ENCODE assay signal across 8 cellular contexts in genomic region chr3:67654099-67654831, GRCh38. TPM values are rescaled to one million over a fixed set of nuclear protein-coding genes. Genes with fewer than 3 reads are reported as not detected.
DNase-seq lines count a peak whose midpoint lies in the region; FAIRE-seq and TF ChIP-seq lines count a peak whose summit lies in the region.

SUCLG2 (minus strand) TSS chr3:67654612; CDS start chr3:67654586, 26 bp downstream.

- peak within 1 kb of the TSS; percentile 82 for H3K27ac Mint-ChIP-seq in astrocyte (ENCODE audit: unreplicated experiment)

- peak within 1 kb of the TSS; percentile 85 for H3K4me3 Mint-ChIP-seq in astrocyte (ENCODE audit: unreplicated experiment)

- H3K36me3 ChIP-seq in astrocyte (ENCODE audit: insufficient read depth, low read length): no peaks in the 10 kb centered on the region

- peak within 1 kb of the TSS; percentile 93 for H3K9ac ChIP-seq in astrocyte (ENCODE audit: low read length)

- peak within 1 kb of the TSS; percentile 90 for H3K27ac ChIP-seq in astrocyte (ENCODE audit: low read depth, low read length)

- peaks cover 6% of the 10 kb centered on the region for H3K4me1 Mint-ChIP-seq in astrocyte (ENCODE audit: low read depth, unreplicated experiment)

- H3K4me3 ChIP-seq in GM12864 (ENCODE audit: low read depth, low read length): peak within 1 kb of the TSS; percentile 95
- H3K4me3 ChIP-seq in HFF-Myc (replicated peaks; ENCODE audit: low read depth, low read length): peak within 1 kb of the TSS; percentile 71
- H3K4me3 ChIP-seq in NB4 (ENCODE audit: low read depth, low read length): peak within 1 kb of the TSS; percentile 87
- peak within 1 kb of the TSS; percentile 80 for H3K4me3 ChIP-seq in astrocyte (ENCODE audit: insufficient read depth, low read depth, low read length)
- peak within 1 kb of the TSS; percentile 78 for H3K4me3 ChIP-seq in retinal pigment epithelial cell (ENCODE audit: low read length)

- TF ChIP-seq CTCF in GM12864 (IDR thresholded peaks at IDR 0.05; ENCODE audit: low read depth, low read length, missing control alignments) (no peak), HFF-Myc (IDR thresholded peaks at IDR 0.05; ENCODE audit: low read depth, low read length, missing control alignments) (no peak), NB4 (IDR thresholded peaks at IDR 0.05; ENCODE audit: low read depth, low read length) (no peak), astrocyte (IDR thresholded peaks at IDR 0.05; ENCODE audit: insufficient read depth, low read depth, low read length) (no peak), retinal pigment epithelial cell (conservative IDR thresholded peaks at IDR 0.05; ENCODE audit: low read depth, low read length) (no peak)

- DNase-seq in GM12864 (ENCODE audit: low read depth) (peak; percentile 52), HFF-Myc (ENCODE audit: extremely low read depth, low read depth) (peak; percentile 43), NB4 (ENCODE audit: low read depth) (peak; percentile 89), T-helper 22 cell (ENCODE audit: low read depth) (peak; percentile 65), astrocyte (ENCODE audit: low read depth) (peak; percentile 70), hepatic stellate cell (ENCODE audit: low spot score) (peak; percentile 61), retinal pigment epithelial cell (ENCODE audit: low read depth) (no peak), NCI-H187 treated with DMSO at 0.1 percent for 48 hours (lab: John Stamatoyannopoulos, UW) (no peak)

- peaks cover 41% of the 10 kb centered on the region for H3K79me2 ChIP-seq in astrocyte (ENCODE audit: insufficient read depth, low read length)

- no peaks in the 10 kb centered on the region for H4K20me1 ChIP-seq in astrocyte (ENCODE audit: insufficient read depth, low read length)

- H3K27me3 Mint-ChIP-seq in astrocyte (ENCODE audit: low read depth, unreplicated experiment): no peaks in the 10 kb centered on the region

- no peak for FAIRE-seq in astrocyte (lab: Jason Lieb, UNC)

- peak within 1 kb of the TSS; percentile 100 for H2AFZ ChIP-seq in astrocyte (ENCODE audit: low read depth, low read length)

- H3K4me2 ChIP-seq in astrocyte (ENCODE audit: low read length): peak within 1 kb of the TSS; percentile 86

- H3K36me3 Mint-ChIP-seq in astrocyte (ENCODE audit: low read depth, unreplicated experiment): peaks cover 2% of the 10 kb centered on the region

- TF ChIP-seq POLR2A in NB4 (IDR thresholded peaks at IDR 0.05; ENCODE audit: extremely low read depth, insufficient read length): peak; percentile 53

- H3K9me3 ChIP-seq in astrocyte (ENCODE audit: insufficient read depth, low read depth, low read length): no peaks in the 10 kb centered on the region

- H3K27me3 ChIP-seq in astrocyte (ENCODE audit: insufficient read depth, low read length): no peaks in the 10 kb centered on the region

- H3K4me1 ChIP-seq in astrocyte (ENCODE audit: insufficient read depth, low read length): peaks cover 10% of the 10 kb centered on the region

- peaks cover 3% of the 10 kb centered on the region for H3K9me3 Mint-ChIP-seq in astrocyte (ENCODE audit: unreplicated experiment)

RNA-seq across cellular contexts. Expression of gene SUCLG2, which starts in this region (rescaled TPM):
- total RNA-seq in astrocyte: 20.8 and 21.3 TPM in 2 replicates

Comparison
In these comparisons a context has a peak if more than half of its experiments do, and no peak if none do; other contexts are left out.
1. DNase-seq: peak in GM12864 (single experiment), HFF-Myc (single experiment), NB4 (single experiment), T-helper 22 cell (single experiment), astrocyte (single experiment) and hepatic stellate cell (single experiment); none in retinal pigment epithelial cell (single experiment) and NCI-H187 treated with DMSO at 0.1 percent for 48 hours (single experiment).
2. Peak in every context shown above with its lines, with median percentiles within 50 percentile points of each other: H3K4me3 ChIP-seq.